In genomic region chr3:4833471-4833870, GRCh38 we compare ENCODE assay signal across 18 cellular contexts.
DNase-seq lines count a peak whose midpoint lies in the region; TF ChIP-seq lines count a peak whose summit lies in the region.
"Had no signal": no experiment of that assay in that cellular context is flagged by ENCODE, and none has a peak within 500 bp of the region (broad histone marks: within the 10 kb centered on the region; RNA-seq: fewer than 3 reads in every experiment).

No MANE protein-coding gene starts in this region.

- no peaks in the 10 kb centered on the region for H3K27me3 ChIP-seq in KMS-11 (ENCODE audit: insufficient read depth, low read depth)
- no peaks in the 10 kb centered on the region for H3K27me3 ChIP-seq in neuronal stem cell (ENCODE audit: control insufficient read depth in 3 of 3, insufficient read depth in 3 of 3, low read depth in 1 of 3, low read length in 3 of 3)
- no peaks in the 10 kb centered on the region for H3K27me3 ChIP-seq in BE2C
- no peaks in the 10 kb centered on the region for H3K27me3 ChIP-seq in Caco-2 (replicated peaks; ENCODE audit: control insufficient read depth, insufficient read depth, low read length)
- H3K27me3 ChIP-seq: heart left ventricle, pancreas, right lobe of liver had no signal

- whole genome bisulfite sequencing in neuronal stem cell (ENCODE audit: extremely low coverage in 2 of 2, insufficient read length in 2 of 2, insufficient replicate concordance in 1 of 2), 2 donors: no CpG with 5 or more reads among the region's 5 CpGs

- no peak overlapping the region for H2BK5ac ChIP-seq in neuronal stem cell (ENCODE audit: low read length)

- TF ChIP-seq CTCF in KMS-11 (conservative IDR thresholded peaks at IDR 0.05; ENCODE audit: low read depth, low read length): no peak
- no peak for TF ChIP-seq CTCF in BE2C (IDR thresholded peaks at IDR 0.05; ENCODE audit: low read depth, low read length)
- no peak for TF ChIP-seq CTCF in Caco-2 (IDR thresholded peaks at IDR 0.05; ENCODE audit: insufficient read depth in 1 of 2, low read depth in 1 of 2, low read length in 1 of 2, severe bottlenecking in 1 of 2, unreplicated experiment in 1 of 2)

- H4K20me1 ChIP-seq in KMS-11 (ENCODE audit: insufficient read depth): no peaks in the 10 kb centered on the region

- CTCF ChIA-PET in Caco-2 (lab: Charles Lee): no interaction called here

- peak; percentile 66 for DNase-seq in activated CD8-positive, alpha-beta memory T cell treated with anti-CD3 and anti-CD28 coated beads for 24 hours
- DNase-seq in activated CD8-positive, alpha-beta memory T cell treated with anti-CD3 and anti-CD28 coated beads, Interleukin-2, amount 50 U/mL, for 48 hours: no peak
- no peak for DNase-seq in neuronal stem cell (ENCODE audit: low spot score)
- no peak for DNase-seq in BE2C
- no peak for DNase-seq in hepatic stellate cell (ENCODE audit: low spot score)
- DNase-seq in Caco-2: no peak
- DNase-seq: amniotic stem cell, caudate nucleus, heart left ventricle, lower lobe of right lung, MV-4-11, NCI-H1930, NCI-H446 treated with DMSO at 0.1 percent for 48 hours, pancreas, right lobe of liver, WERI-Rb-1 had no signal

- no peak overlapping the region for H2AK5ac ChIP-seq in neuronal stem cell (ENCODE audit: low read depth, low read length)

- H3K36me3 ChIP-seq in KMS-11 (ENCODE audit: insufficient read depth) (no peaks in the 10 kb centered on the region), neuronal stem cell (replicated peaks in 1 of 2; ENCODE audit: control insufficient read depth in 2 of 2, insufficient read depth in 2 of 2, low read length in 2 of 2) (no peaks in the 10 kb centered on the region), BE2C (peaks cover 12% of the 10 kb centered on the region), Caco-2 (ENCODE audit: control insufficient read depth, insufficient read depth, low read length) (no peaks in the 10 kb centered on the region)
- H3K36me3 ChIP-seq: pancreas, right lobe of liver, WERI-Rb-1 had no signal

- no peaks in the 10 kb centered on the region for H3K79me1 ChIP-seq in neuronal stem cell (ENCODE audit: low read depth, low read length)

- no peaks in the 10 kb centered on the region for H3K9me3 Mint-ChIP-seq in activated naive CD8-positive, alpha-beta T cell (ENCODE audit: low read depth)
- H3K9me3 Mint-ChIP-seq in Caco-2 (ENCODE audit: unreplicated experiment): no peaks in the 10 kb centered on the region

- H3K27ac ChIP-seq in KMS-11: peak overlapping the region; percentile 72
- no peak overlapping the region for H3K27ac ChIP-seq in neuronal stem cell (replicated peaks; ENCODE audit: low read length)
- H3K27ac ChIP-seq: lower lobe of right lung, pancreas, right lobe of liver, WERI-Rb-1 had no signal

- H2BK15ac ChIP-seq in neuronal stem cell (ENCODE audit: low read length): no peak overlapping the region

- H2AFZ ChIP-seq in KMS-11 (ENCODE audit: low read depth): no peak overlapping the region
- no peak overlapping the region for H2AFZ ChIP-seq in neuronal stem cell (ENCODE audit: low read length)

- H3K4me3 Mint-ChIP-seq in activated naive CD8-positive, alpha-beta T cell: peak overlapping the region; percentile 0
- no peak overlapping the region for H3K4me3 Mint-ChIP-seq in Caco-2 (ENCODE audit: unreplicated experiment)

- BruUV-seq in Caco-2 (replicated peaks; lab: Mats Ljungman, UMichigan): no TSS peak

- intact Hi-C loops in Caco-2 (cut with micrococcal nuclease; ENCODE audit: unreplicated experiment): no loop called here

- peak overlapping the region; percentile 43; the same call in 1 of the 2 replicates for H3K9ac ChIP-seq in KMS-11
- peak overlapping the region; percentile 2 for H3K9ac ChIP-seq in neuronal stem cell (ENCODE audit: low read depth, low read length, poor library complexity)

- no peak overlapping the region for H4K91ac ChIP-seq in neuronal stem cell (ENCODE audit: low read depth, low read length, poor library complexity)

- H4K8ac ChIP-seq in neuronal stem cell (ENCODE audit: low read depth, low read length): no peak overlapping the region

- peak overlapping the region; percentile 81; the same call in 1 of the 2 replicates for H3K4me2 ChIP-seq in KMS-11
- H3K4me2 ChIP-seq in neuronal stem cell (ENCODE audit: insufficient read depth, low read length, poor library complexity, severe bottlenecking): no peak overlapping the region

- H3K4me1 Mint-ChIP-seq in activated naive CD8-positive, alpha-beta T cell (ENCODE audit: low read depth): peaks cover 91% of the 10 kb centered on the region
- H3K4me1 Mint-ChIP-seq in Caco-2 (ENCODE audit: low read depth, unreplicated experiment): no peaks in the 10 kb centered on the region

- H2BK12ac ChIP-seq in neuronal stem cell (ENCODE audit: low read length): no peak overlapping the region

- H2BK120ac ChIP-seq in neuronal stem cell (ENCODE audit: low read depth, low read length): no peak overlapping the region

- no peak overlapping the region for H3K4me3 ChIP-seq in KMS-11 (IDR thresholded peaks at IDR 0.05; ENCODE audit: insufficient read depth, low read depth, low read length)
- no peak overlapping the region for H3K4me3 ChIP-seq in neuronal stem cell (ENCODE audit: low read length in 2 of 2)
- H3K4me3 ChIP-seq in BE2C (ENCODE audit: low read depth, low read length): no peak overlapping the region
- H3K4me3 ChIP-seq in Caco-2 (ENCODE audit: low read depth, low read length): no peak overlapping the region
- H3K4me3 ChIP-seq: heart left ventricle, lower lobe of right lung, pancreas, right lobe of liver had no signal

- no peak overlapping the region for H3K23ac ChIP-seq in neuronal stem cell (ENCODE audit: low read depth, low read length, poor library complexity)

- H3K9me3 ChIP-seq in neuronal stem cell (replicated peaks in 1 of 2; ENCODE audit: control insufficient read depth in 2 of 2, insufficient read depth in 1 of 2, low read depth in 1 of 2, low read length in 2 of 2) (no peaks in the 10 kb centered on the region), BE2C (no peaks in the 10 kb centered on the region), Caco-2 (no peaks in the 10 kb centered on the region)
- H3K9me3 ChIP-seq: heart left ventricle, lower lobe of right lung, pancreas, right lobe of liver had no signal

- H3K4ac ChIP-seq in neuronal stem cell (ENCODE audit: low read length): no peak overlapping the region

- POLR2A ChIA-PET in Caco-2 (lab: Charles Lee): no interaction called here

- H3K27me3 Mint-ChIP-seq in activated naive CD8-positive, alpha-beta T cell: no peaks in the 10 kb centered on the region
- no peaks in the 10 kb centered on the region for H3K27me3 Mint-ChIP-seq in Caco-2 (ENCODE audit: insufficient read depth, unreplicated experiment)

- H3K14ac ChIP-seq in neuronal stem cell (ENCODE audit: low read length): no peak overlapping the region

- H3K4me1 ChIP-seq in KMS-11 (ENCODE audit: low read depth, poor library complexity, severe bottlenecking): peaks cover 68% of the 10 kb centered on the region
- peaks cover 5% of the 10 kb centered on the region in 2 donors for H3K4me1 ChIP-seq in neuronal stem cell (ENCODE audit: control insufficient read depth in 2 of 2, insufficient read depth in 1 of 2, low read depth in 1 of 2, low read length in 2 of 2)
- H3K4me1 ChIP-seq in BE2C: no peaks in the 10 kb centered on the region
- H3K4me1 ChIP-seq in Caco-2: no peaks in the 10 kb centered on the region
- H3K4me1 ChIP-seq: pancreas, right lobe of liver had no signal

- peak overlapping the region; percentile 91 for H3K27ac Mint-ChIP-seq in activated naive CD8-positive, alpha-beta T cell
- H3K27ac Mint-ChIP-seq in Caco-2 (ENCODE audit: unreplicated experiment): no peak overlapping the region

- H3K18ac ChIP-seq in neuronal stem cell (ENCODE audit: low read length): no peak overlapping the region

- no peaks in the 10 kb centered on the region for H3K79me2 ChIP-seq in KMS-11 (ENCODE audit: insufficient read depth, low read depth)

- peaks cover 21% of the 10 kb centered on the region for H3K36me3 Mint-ChIP-seq in activated naive CD8-positive, alpha-beta T cell
- no peaks in the 10 kb centered on the region for H3K36me3 Mint-ChIP-seq in Caco-2 (ENCODE audit: insufficient read depth, unreplicated experiment)
